Comparison of ENCODE assay signal across 8 cellular contexts in genomic region chr20:62409935-62410741, GRCh38. TPM values are rescaled to one million over a fixed set of nuclear protein-coding genes. Genes with fewer than 3 reads are reported as not detected.
DNase-seq lines count a peak whose midpoint lies in the region; ATAC-seq, FAIRE-seq and TF ChIP-seq lines count a peak whose summit lies in the region.

No MANE protein-coding gene starts in this region.

- H3K18ac ChIP-seq in IMR-90 (ENCODE audit: low read depth, low read length), result no peak overlapping the region

- no peak overlapping the region for H4K8ac ChIP-seq in IMR-90 (ENCODE audit: low read depth in 2 of 2, low read length in 2 of 2)

- no TSS peak for BruUV-seq in IMR-90 (replicated peaks; lab: Mats Ljungman, UMichigan)

- H4K91ac ChIP-seq in IMR-90 (ENCODE audit: insufficient read depth, low read depth, low read length), result no peak overlapping the region

- no peak overlapping the region for H2BK120ac ChIP-seq in IMR-90 (ENCODE audit: low read depth, low read length)

- intact Hi-C loops in IMR-90 (cut with micrococcal nuclease), result loop anchor here (1.0 kb wide), 2 partner anchors 86 to 207 kb away; no protein-coding TSS in a partner anchor

- H3K9me3 Mint-ChIP-seq in type B pancreatic cell, result no peaks in the 10 kb centered on the region

- FAIRE-seq in D721Med (lab: Jason Lieb, UNC), result no peak

- no peak overlapping the region for H2BK5ac ChIP-seq in IMR-90 (ENCODE audit: low read depth, low read length, poor library complexity, severe bottlenecking)

- no peak overlapping the region for H3K56ac ChIP-seq in IMR-90 (ENCODE audit: extremely low read depth, insufficient read depth, low read length)

- H4K20me1 ChIP-seq in IMR-90 (ENCODE audit: insufficient read depth, low read length), result no peaks in the 10 kb centered on the region; the same call in 1 of the 2 replicates

- no peak overlapping the region for H3K27ac ChIP-seq in IMR-90 (ENCODE audit: insufficient read depth, low read length)

- H3K9me3 ChIP-seq in IMR-90 (ENCODE audit: control insufficient read depth, insufficient read depth, low read length), result no peaks in the 10 kb centered on the region

- no peak overlapping the region for H3K23ac ChIP-seq in IMR-90 (ENCODE audit: low read depth, low read length)

- H3K27ac Mint-ChIP-seq in type B pancreatic cell, result peak overlapping the region; percentile 70

- DNase-seq in D721Med (ENCODE audit: insufficient read length, low spot score), result peak; percentile 77
- DNase-seq in IMR-90, result no peak
- no peak for DNase-seq in astrocyte of the cerebellum (ENCODE audit: low read depth)
- peak; percentile 67 for DNase-seq in kidney tubule cell (ENCODE audit: low spot score)
- no peak for DNase-seq in type B pancreatic cell (ENCODE audit: extremely low spot score, unreplicated experiment)
- DNase-seq in activated CD4-positive, CD25-positive, alpha-beta regulatory T cell treated with anti-CD3 and anti-CD28 coated beads, Interleukin-2, amount 50 U/mL, for 72 hours, result no peak

- no peak overlapping the region for H2BK15ac ChIP-seq in IMR-90 (ENCODE audit: low read depth, low read length)

- in situ Hi-C loops in IMR-90 (cut with MboI; ENCODE audit: low sequenced_read_pairs), result no loop called here
- in situ Hi-C loops in astrocyte of the cerebellum (cut with HindIII; ENCODE audit: low sequenced_read_pairs), result no loop called here

- no peaks in the 10 kb centered on the region for H3K9me1 ChIP-seq in IMR-90 (ENCODE audit: insufficient read depth, low read length)

- TF ChIP-seq CTCF in D721Med (IDR thresholded peaks at IDR 0.05; ENCODE audit: insufficient read depth, missing control alignments), result peak; percentile 49
- TF ChIP-seq CTCF in IMR-90 (conservative IDR thresholded peaks at IDR 0.05; ENCODE audit: low read depth, low read length), result peak; percentile 52
- TF ChIP-seq CTCF in astrocyte of the cerebellum (IDR thresholded peaks at IDR 0.05; ENCODE audit: low read depth, low read length, missing control alignments), result peak; percentile 62
- TF ChIP-seq CTCF in type B pancreatic cell (conservative IDR thresholded peaks at IDR 0.05), result peak; percentile 78

- H3K4me1 Mint-ChIP-seq in type B pancreatic cell (ENCODE audit: unreplicated experiment), result peaks cover 13% of the 10 kb centered on the region

- no peak overlapping the region for H2AK5ac ChIP-seq in IMR-90 (ENCODE audit: low read depth, low read length)

- H3K36me3 Mint-ChIP-seq in type B pancreatic cell, result no peaks in the 10 kb centered on the region

- H3K36me3 ChIP-seq in IMR-90 (ENCODE audit: control insufficient read depth, insufficient read depth, low read length), result no peaks in the 10 kb centered on the region

- H3K4me3 Mint-ChIP-seq in type B pancreatic cell, result no peak overlapping the region

- H3K79me1 ChIP-seq in IMR-90 (ENCODE audit: low read depth in 1 of 2, low read length in 2 of 2), result peaks cover 4 to 14% of the 10 kb centered on the region in 2 experiments; a peak in 1 of 4 replicates

- CTCF ChIA-PET in IMR-90 (lab: Yijun Ruan, JAX), result no interaction called here

- H2BK20ac ChIP-seq in IMR-90 (ENCODE audit: low read depth, low read length), result no peak overlapping the region

- H3K27me3 Mint-ChIP-seq in type B pancreatic cell, result no peaks in the 10 kb centered on the region

- no peak for TF ChIP-seq POLR2A in IMR-90 (IDR thresholded peaks at IDR 0.05; ENCODE audit: low read depth, low read length)

- TF ChIP-seq RAD21 in IMR-90 (IDR thresholded peaks at IDR 0.05; ENCODE audit: low read length), result peak; percentile 51

- no peak for ATAC-seq in IMR-90 (ENCODE audit: low read depth)
- no peak for ATAC-seq in GM21526 (IDR thresholded peaks at IDR 0.05; ENCODE audit: low FRiP score, unreplicated experiment)

- H2AFZ ChIP-seq in IMR-90 (replicated peaks; ENCODE audit: low read length, poor library complexity), result peak overlapping the region; percentile 74

- no peak overlapping the region for H2AK9ac ChIP-seq in IMR-90 (replicated peaks; ENCODE audit: low read depth, low read length, poor library complexity)

- POLR2A ChIA-PET in IMR-90 (lab: Charles Lee; ENCODE audit: unreplicated experiment), result interaction anchor here (0.6 kb wide), 1 partner anchor 24 kb away, joined by 4 read pairs; no protein-coding TSS in a partner anchor

- dilution Hi-C loops in IMR-90 (cut with HindIII; ENCODE audit: low sequenced_read_pairs, unreplicated experiment), result no loop called here

- WGBS in IMR-90 (ENCODE audit: extremely low coverage in 2 of 2, insufficient read length in 1 of 2), 2 experiments, result 22% methylated on average over 11 of the region's 30 CpGs; no CpG with 5 or more reads in 1 of the 2 experiments

- H3K4me1 ChIP-seq in IMR-90 (ENCODE audit: control insufficient read depth, insufficient read depth, low read length), result peaks cover 6% of the 10 kb centered on the region; the same call in 1 of the 2 replicates

- no peak overlapping the region for H3K4me2 ChIP-seq in IMR-90 (ENCODE audit: low read depth, low read length)

- no peak overlapping the region for H3K14ac ChIP-seq in IMR-90 (replicated peaks; ENCODE audit: low read depth, low read length)

- H4K5ac ChIP-seq in IMR-90 (ENCODE audit: low read depth, low read length), result no peak overlapping the region

- no peak overlapping the region for H3K4me3 ChIP-seq in IMR-90 (ENCODE audit: insufficient read depth, low read depth, low read length)
- H3K4me3 ChIP-seq in astrocyte of the cerebellum (ENCODE audit: low read depth, low read length), result no peak overlapping the region

- H3K27me3 ChIP-seq in IMR-90 (ENCODE audit: control insufficient read depth, insufficient read depth, low read length), result peaks cover 8% of the 10 kb centered on the region; the same call in 1 of the 2 replicates

- H3K9ac ChIP-seq in IMR-90 (ENCODE audit: low read depth, low read length), result no peak overlapping the region

- H3K4ac ChIP-seq in IMR-90 (ENCODE audit: low read depth, low read length), result no peak overlapping the region

TF ChIP-seq in IMR-90, 13 proteins besides CTCF, POLR2A, EP300 and RAD21 (continues in another document):
- TF ChIP-seq SMC3 (IDR thresholded peaks at IDR 0.05; ENCODE audit: low read depth, low read length) (peak; percentile 29; the same call in 1 of the 2 replicates), RCOR1 (IDR thresholded peaks at IDR 0.05; ENCODE audit: insufficient replicate concordance, low read length) (no peak), NFE2L2 (IDR thresholded peaks at IDR 0.05; ENCODE audit: low read depth, low read length) (no peak), CHD1 (IDR thresholded peaks at IDR 0.05; ENCODE audit: low read depth, low read length) (no peak)
- TF ChIP-seq, protein P1, sequence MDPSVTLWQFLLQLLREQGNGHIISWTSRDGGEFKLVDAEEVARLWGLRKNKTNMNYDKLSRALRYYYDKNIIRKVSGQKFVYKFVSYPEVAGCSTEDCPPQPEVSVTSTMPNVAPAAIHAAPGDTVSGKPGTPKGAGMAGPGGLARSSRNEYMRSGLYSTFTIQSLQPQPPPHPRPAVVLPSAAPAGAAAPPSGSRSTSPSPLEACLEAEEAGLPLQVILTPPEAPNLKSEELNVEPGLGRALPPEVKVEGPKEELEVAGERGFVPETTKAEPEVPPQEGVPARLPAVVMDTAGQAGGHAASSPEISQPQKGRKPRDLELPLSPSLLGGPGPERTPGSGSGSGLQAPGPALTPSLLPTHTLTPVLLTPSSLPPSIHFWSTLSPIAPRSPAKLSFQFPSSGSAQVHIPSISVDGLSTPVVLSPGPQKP (IDR thresholded peaks at IDR 0.05; ENCODE audit: borderline replicate concordance, low read depth, low read length), result no peak

TF ChIP-seq in PFSK-1, 5 proteins besides CTCF, POLR2A, EP300 and RAD21:
- TF ChIP-seq FOXP2 (optimal IDR thresholded peaks at IDR 0.05; ENCODE audit: borderline replicate concordance, extremely low read depth, extremely low read length, insufficient read depth) (peak; percentile 7), SIN3A (IDR thresholded peaks at IDR 0.05; ENCODE audit: borderline replicate concordance, insufficient read depth, low read length) (no peak)

RNA-seq across cellular contexts. Expression of gene CABLES2, which starts 3.1 kb away (rescaled TPM):
- 1.1 and 1.4 TPM in 2 replicates for total RNA-seq in IMR-90 (2012; rRNA removed)
- 5.1 TPM in 2 replicates for polyA plus RNA-seq in IMR-90 (2012; rRNA removed)
- polyA plus RNA-seq in IMR-90 (2012; cell fraction: cytosol; rRNA removed), result 3.6 and 4.4 TPM in 2 replicates
- 6.7 and 6.8 TPM in 2 replicates for polyA plus RNA-seq in IMR-90 (2012; cell fraction: nucleus; rRNA removed; ENCODE audit: low replicate concordance)
- polyA plus RNA-seq in PFSK-1 (2012; ENCODE audit: insufficient read length, low read depth), result 10.4 TPM
- total RNA-seq in type B pancreatic cell (ENCODE audit: low replicate concordance), result 11.7 and 18.4 TPM in 2 replicates

RNA-seq across cellular contexts. Expression of gene RBBP8NL, which starts 17.2 kb away (rescaled TPM):
- not detected in 2 replicates for total RNA-seq in IMR-90 (2012; rRNA removed)
- polyA plus RNA-seq in IMR-90 (2012; rRNA removed), result not detected in 2 replicates
- polyA plus RNA-seq in IMR-90 (2012; cell fraction: cytosol; rRNA removed), result not detected in 2 replicates
- not detected in 2 replicates for polyA plus RNA-seq in IMR-90 (2012; cell fraction: nucleus; rRNA removed; ENCODE audit: low replicate concordance)
- not detected for polyA plus RNA-seq in PFSK-1 (2012; ENCODE audit: insufficient read length, low read depth)
- total RNA-seq in type B pancreatic cell (ENCODE audit: low replicate concordance), result 7.3 and 17.9 TPM in 2 replicates

RNA-seq across cellular contexts. Expression of gene RPS21, which starts 23.2 kb away (rescaled TPM):
- total RNA-seq in IMR-90 (2012; rRNA removed) (2,710 and 3,846 TPM in 2 replicates), type B pancreatic cell (ENCODE audit: low replicate concordance) (1,432 and 1,737 TPM in 2 replicates)
- polyA plus RNA-seq in IMR-90 (2012; rRNA removed), result 4,298 and 4,766 TPM in 2 replicates
- polyA plus RNA-seq in IMR-90 (2012; cell fraction: cytosol; rRNA removed), result 31,826 and 47,741 TPM in 2 replicates
- polyA plus RNA-seq in IMR-90 (2012; cell fraction: nucleus; rRNA removed; ENCODE audit: low replicate concordance), result 3,277 and 3,813 TPM in 2 replicates
- polyA plus RNA-seq in PFSK-1 (2012; ENCODE audit: insufficient read length, low read depth), result 8,194 TPM

RNA-seq across cellular contexts. Expression of gene LAMA5, which starts 43.0 kb away (rescaled TPM):
- 0.56 and 0.90 TPM in 2 replicates for total RNA-seq in IMR-90 (2012; rRNA removed)
- polyA plus RNA-seq in IMR-90 (2012; rRNA removed), result 7.3 and 11.4 TPM in 2 replicates
- polyA plus RNA-seq in IMR-90 (2012; cell fraction: cytosol; rRNA removed), result 15.0 and 17.8 TPM in 2 replicates
- polyA plus RNA-seq in IMR-90 (2012; cell fraction: nucleus; rRNA removed; ENCODE audit: low replicate concordance), result 27.9 and 77.8 TPM in 2 replicates
- polyA plus RNA-seq in PFSK-1 (2012; ENCODE audit: insufficient read length, low read depth), result 85.7 TPM
- total RNA-seq in type B pancreatic cell (ENCODE audit: low replicate concordance), result 246 and 611 TPM in 2 replicates

Comparison
In these comparisons a context has a peak if more than half of its experiments do, and no peak if none do; other contexts are left out.
1. DNase-seq: peak in D721Med (single experiment) and kidney tubule cell (single experiment); none in IMR-90 (single experiment), astrocyte of the cerebellum (single experiment), type B pancreatic cell (single experiment) and activated CD4-positive, CD25-positive, alpha-beta regulatory T cell treated with anti-CD3 and anti-CD28 coated beads, Interleukin-2, amount 50 U/mL, for 72 hours (single experiment).
2. Peak in every context shown above with its lines, with median percentiles within 50 percentile points of each other: CTCF ChIP-seq.